Comparison of ENCODE assay signal across 14 cellular contexts in the genomic region with DNA sequence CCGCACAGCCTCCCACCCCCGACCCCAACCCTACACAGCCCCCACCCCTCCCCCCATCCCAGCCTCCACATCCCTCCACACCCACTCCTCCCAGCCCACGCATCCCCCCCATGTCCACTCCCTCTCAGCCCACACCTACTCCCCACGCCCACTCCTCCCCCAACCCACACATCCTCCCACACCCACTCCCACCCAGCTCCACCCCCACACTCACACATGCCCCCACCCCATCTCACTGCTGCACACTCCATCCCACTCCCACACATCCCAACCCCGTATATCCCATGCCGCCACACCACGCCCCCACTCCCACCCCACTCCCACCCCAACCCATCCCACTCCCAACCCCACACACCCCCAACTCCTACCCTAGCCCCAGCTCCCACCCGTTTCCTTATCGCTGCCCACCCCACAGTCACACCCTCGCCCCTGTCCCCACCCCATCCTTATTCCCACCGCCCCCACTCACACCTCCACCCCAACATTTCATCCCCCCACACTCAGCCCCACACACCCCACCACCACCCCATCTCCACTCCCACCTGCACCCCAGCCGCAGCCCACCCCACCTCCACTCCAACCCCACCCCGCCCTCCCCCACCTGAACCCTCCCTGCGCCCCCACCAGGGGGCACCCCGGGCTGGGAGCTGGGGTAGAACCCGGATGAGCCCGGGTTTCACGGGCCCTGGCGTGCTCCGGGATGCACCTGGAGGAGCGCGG. TPM values are rescaled to one million over a fixed set of nuclear protein-coding genes. Genes with fewer than 3 reads are reported as not detected.
A peak's percentile ranks its signal among the peaks of the same experiment; 100 is the strongest.
DNase-seq lines count a peak whose midpoint lies in the region; ATAC-seq and TF ChIP-seq lines count a peak whose summit lies in the region.
"Had no signal": no experiment of that assay in that cellular context is flagged by ENCODE, and none has a peak within 500 bp of the region (broad histone marks: within the 10 kb centered on the region; RNA-seq: fewer than 3 reads in every experiment).

No MANE protein-coding gene starts in this region.

- H3K27me3 ChIP-seq in osteoblast (ENCODE audit: insufficient read depth, low read length) = no peaks in the 10 kb centered on the region
- H3K27me3 ChIP-seq: BE2C, SJSA1 had no signal

- H3K27ac Mint-ChIP-seq in WTC11 = no peak overlapping the region
- H3K27ac Mint-ChIP-seq: CD8-positive, alpha-beta T cell had no signal

- DNase-seq in GM13977 (ENCODE audit: low spot score) (peak; percentile 44), WTC11 (ENCODE audit: low spot score) (peak; percentile 26), osteoblast (ENCODE audit: insufficient read length, low spot score, missing footprints) (peak; percentile 71), HPDE6-E6E7 (ENCODE audit: extremely low spot score) (no peak)
- DNase-seq: CD8-positive, alpha-beta T cell; GF-D8; NCI-H1092 treated with DMSO at 0.1 percent for 48 hours; NCI-H1694 treated with DMSO at 0.1 percent for 48 hours; PC-3 had no signal

- in situ Hi-C loops in GM13977 (cut with MboI; ENCODE audit: low pct_unique_long_range_greater_than_20kb, low sequenced_read_pairs, unreplicated experiment) = no loop called here

- no peak overlapping the region for H3K27ac ChIP-seq in osteoblast (ENCODE audit: low read depth, low read length)
- H3K27ac ChIP-seq: HL-60, KMS-11, SJSA1 had no signal

- no peak overlapping the region for H2AFZ ChIP-seq in osteoblast (ENCODE audit: low read length)

- ATAC-seq in WTC11 (no peak; the same call in 1 of the 2 replicates), HG03442 (IDR thresholded peaks at IDR 0.05; ENCODE audit: unreplicated experiment) (no peak)
- ATAC-seq: CD8-positive, alpha-beta T cell; PC-3 had no signal

- peaks cover 4% of the 10 kb centered on the region for H3K9me3 Mint-ChIP-seq in WTC11
- H3K9me3 Mint-ChIP-seq: CD8-positive, alpha-beta T cell had no signal

- H3K4me1 ChIP-seq in osteoblast (ENCODE audit: insufficient read depth, low read length) = no peaks in the 10 kb centered on the region
- H3K4me1 ChIP-seq: BE2C, SJSA1 had no signal

- POLR2A ChIA-PET in WTC11 (lab: Charles Lee) = no interaction called here

- CTCF ChIA-PET in WTC11 (lab: Charles Lee) = interaction anchor here (0.6 to 1.1 kb wide), 8 partner anchors 12 to 209 kb away, joined by 3 to 6 read pairs (median 4); no protein-coding TSS in a partner anchor

- TF ChIP-seq CTCF in GM13977 (IDR thresholded peaks at IDR 0.05; ENCODE audit: extremely low read depth, insufficient read depth, missing control alignments) (no peak), WTC11 (IDR thresholded peaks at IDR 0.05) (no peak), osteoblast (IDR thresholded peaks at IDR 0.05; ENCODE audit: extremely low read depth, low read depth, low read length) (no peak)

- H4K20me1 ChIP-seq in osteoblast (ENCODE audit: insufficient read depth, low read length) = no peaks in the 10 kb centered on the region

- no peak overlapping the region for H3K4me2 ChIP-seq in osteoblast (ENCODE audit: insufficient read depth, low read length)
- H3K4me2 ChIP-seq: KMS-11 had no signal

- H3K4me3 ChIP-seq in osteoblast (ENCODE audit: insufficient read depth, low read length) = no peak overlapping the region
- H3K4me3 ChIP-seq: SJSA1 had no signal

- H3K9me3 ChIP-seq in osteoblast (ENCODE audit: low read depth, low read length) = no peaks in the 10 kb centered on the region
- H3K9me3 ChIP-seq: BE2C, SJSA1 had no signal

- 0 out of 2 replicates have a peak, but pooled peaks cover 2% of the 10 kb centered on the region for H3K36me3 Mint-ChIP-seq in WTC11

- peaks cover 5% of the 10 kb centered on the region for H3K4me1 Mint-ChIP-seq in WTC11

- H3K27me3 Mint-ChIP-seq in WTC11 (ENCODE audit: low read depth) = no peaks in the 10 kb centered on the region

- H3K36me3 ChIP-seq in osteoblast (ENCODE audit: insufficient read depth, low read length) = peaks cover 3% of the 10 kb centered on the region
- H3K36me3 ChIP-seq: BE2C, SJSA1 had no signal

- H3K4me3 Mint-ChIP-seq in WTC11 = no peak overlapping the region
- H3K4me3 Mint-ChIP-seq: CD8-positive, alpha-beta T cell had no signal

- H3K79me2 ChIP-seq in osteoblast (ENCODE audit: insufficient read depth, low read length) = no peaks in the 10 kb centered on the region

TF ChIP-seq in WTC11, 78 proteins besides CTCF, POLR2A, EP300 and RAD21 (continues in another document):
- TF ChIP-seq, protein P1, sequence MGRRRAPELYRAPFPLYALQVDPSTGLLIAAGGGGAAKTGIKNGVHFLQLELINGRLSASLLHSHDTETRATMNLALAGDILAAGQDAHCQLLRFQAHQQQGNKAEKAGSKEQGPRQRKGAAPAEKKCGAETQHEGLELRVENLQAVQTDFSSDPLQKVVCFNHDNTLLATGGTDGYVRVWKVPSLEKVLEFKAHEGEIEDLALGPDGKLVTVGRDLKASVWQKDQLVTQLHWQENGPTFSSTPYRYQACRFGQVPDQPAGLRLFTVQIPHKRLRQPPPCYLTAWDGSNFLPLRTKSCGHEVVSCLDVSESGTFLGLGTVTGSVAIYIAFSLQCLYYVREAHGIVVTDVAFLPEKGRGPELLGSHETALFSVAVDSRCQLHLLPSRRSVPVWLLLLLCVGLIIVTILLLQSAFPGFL (CRISPR knock-in tag; IDR thresholded peaks at IDR 0.05; ENCODE audit: borderline replicate concordance) = no peak
- TF ChIP-seq, protein P2, sequence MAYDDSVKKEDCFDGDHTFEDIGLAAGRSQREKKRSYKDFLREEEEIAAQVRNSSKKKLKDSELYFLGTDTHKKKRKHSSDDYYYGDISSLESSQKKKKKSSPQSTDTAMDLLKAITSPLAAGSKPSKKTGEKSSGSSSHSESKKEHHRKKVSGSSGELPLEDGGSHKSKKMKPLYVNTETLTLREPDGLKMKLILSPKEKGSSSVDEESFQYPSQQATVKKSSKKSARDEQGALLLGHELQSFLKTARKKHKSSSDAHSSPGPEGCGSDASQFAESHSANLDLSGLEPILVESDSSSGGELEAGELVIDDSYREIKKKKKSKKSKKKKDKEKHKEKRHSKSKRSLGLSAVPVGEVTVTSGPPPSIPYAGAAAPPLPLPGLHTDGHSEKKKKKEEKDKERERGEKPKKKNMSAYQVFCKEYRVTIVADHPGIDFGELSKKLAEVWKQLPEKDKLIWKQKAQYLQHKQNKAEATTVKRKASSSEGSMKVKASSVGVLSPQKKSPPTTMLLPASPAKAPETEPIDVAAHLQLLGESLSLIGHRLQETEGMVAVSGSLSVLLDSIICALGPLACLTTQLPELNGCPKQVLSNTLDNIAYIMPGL (CRISPR knock-in tag; IDR thresholded peaks at IDR 0.05) = no peak
- TF ChIP-seq ZNF232 (CRISPR knock-in tag; IDR thresholded peaks at IDR 0.05) = no peak
- TF ChIP-seq, protein P3, sequence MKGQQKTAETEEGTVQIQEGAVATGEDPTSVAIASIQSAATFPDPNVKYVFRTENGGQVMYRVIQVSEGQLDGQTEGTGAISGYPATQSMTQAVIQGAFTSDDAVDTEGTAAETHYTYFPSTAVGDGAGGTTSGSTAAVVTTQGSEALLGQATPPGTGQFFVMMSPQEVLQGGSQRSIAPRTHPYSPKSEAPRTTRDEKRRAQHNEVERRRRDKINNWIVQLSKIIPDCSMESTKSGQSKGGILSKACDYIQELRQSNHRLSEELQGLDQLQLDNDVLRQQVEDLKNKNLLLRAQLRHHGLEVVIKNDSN (CRISPR knock-in tag; IDR thresholded peaks at IDR 0.05) = no peak
- TF ChIP-seq, protein P4, sequence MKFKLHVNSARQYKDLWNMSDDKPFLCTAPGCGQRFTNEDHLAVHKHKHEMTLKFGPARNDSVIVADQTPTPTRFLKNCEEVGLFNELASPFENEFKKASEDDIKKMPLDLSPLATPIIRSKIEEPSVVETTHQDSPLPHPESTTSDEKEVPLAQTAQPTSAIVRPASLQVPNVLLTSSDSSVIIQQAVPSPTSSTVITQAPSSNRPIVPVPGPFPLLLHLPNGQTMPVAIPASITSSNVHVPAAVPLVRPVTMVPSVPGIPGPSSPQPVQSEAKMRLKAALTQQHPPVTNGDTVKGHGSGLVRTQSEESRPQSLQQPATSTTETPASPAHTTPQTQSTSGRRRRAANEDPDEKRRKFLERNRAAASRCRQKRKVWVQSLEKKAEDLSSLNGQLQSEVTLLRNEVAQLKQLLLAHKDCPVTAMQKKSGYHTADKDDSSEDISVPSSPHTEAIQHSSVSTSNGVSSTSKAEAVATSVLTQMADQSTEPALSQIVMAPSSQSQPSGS (CRISPR knock-in tag; IDR thresholded peaks at IDR 0.05; ENCODE audit: borderline replicate concordance, low read depth) = no peak
- no peak for TF ChIP-seq GTF2I (CRISPR knock-in tag; conservative IDR thresholded peaks at IDR 0.05)
- TF ChIP-seq, protein P5, sequence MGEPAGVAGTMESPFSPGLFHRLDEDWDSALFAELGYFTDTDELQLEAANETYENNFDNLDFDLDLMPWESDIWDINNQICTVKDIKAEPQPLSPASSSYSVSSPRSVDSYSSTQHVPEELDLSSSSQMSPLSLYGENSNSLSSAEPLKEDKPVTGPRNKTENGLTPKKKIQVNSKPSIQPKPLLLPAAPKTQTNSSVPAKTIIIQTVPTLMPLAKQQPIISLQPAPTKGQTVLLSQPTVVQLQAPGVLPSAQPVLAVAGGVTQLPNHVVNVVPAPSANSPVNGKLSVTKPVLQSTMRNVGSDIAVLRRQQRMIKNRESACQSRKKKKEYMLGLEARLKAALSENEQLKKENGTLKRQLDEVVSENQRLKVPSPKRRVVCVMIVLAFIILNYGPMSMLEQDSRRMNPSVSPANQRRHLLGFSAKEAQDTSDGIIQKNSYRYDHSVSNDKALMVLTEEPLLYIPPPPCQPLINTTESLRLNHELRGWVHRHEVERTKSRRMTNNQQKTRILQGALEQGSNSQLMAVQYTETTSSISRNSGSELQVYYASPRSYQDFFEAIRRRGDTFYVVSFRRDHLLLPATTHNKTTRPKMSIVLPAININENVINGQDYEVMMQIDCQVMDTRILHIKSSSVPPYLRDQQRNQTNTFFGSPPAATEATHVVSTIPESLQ (CRISPR knock-in tag; IDR thresholded peaks at IDR 0.05) = no peak
- TF ChIP-seq SMAD3 (CRISPR knock-in tag; IDR thresholded peaks at IDR 0.05; ENCODE audit: borderline replicate concordance) = no peak
- TF ChIP-seq CBFB (CRISPR knock-in tag; IDR thresholded peaks at IDR 0.05; ENCODE audit: low read depth) = no peak
- no peak for TF ChIP-seq ESRRA (CRISPR knock-in tag; IDR thresholded peaks at IDR 0.05; ENCODE audit: borderline replicate concordance)
- TF ChIP-seq, protein P6, sequence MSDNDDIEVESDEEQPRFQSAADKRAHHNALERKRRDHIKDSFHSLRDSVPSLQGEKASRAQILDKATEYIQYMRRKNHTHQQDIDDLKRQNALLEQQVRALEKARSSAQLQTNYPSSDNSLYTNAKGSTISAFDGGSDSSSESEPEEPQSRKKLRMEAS (CRISPR knock-in tag; IDR thresholded peaks at IDR 0.05) = no peak

RNA-seq across cellular contexts. Expression of a gene that starts 0.8 kb away (rescaled TPM):
- 1.3 to 1.8 TPM (median 1.6 TPM) in 3 replicates for total RNA-seq in WTC11 (2021)
- total RNA-seq in osteoblast = under 0.01 and 0.36 TPM in 2 replicates
- total RNA-seq: PC-3 had no signal

RNA-seq across cellular contexts. Expression of a gene that starts 28.8 kb away (rescaled TPM):
- 2.4 to 3.0 TPM (median 2.7 TPM) in 3 replicates for total RNA-seq in WTC11 (2021)
- total RNA-seq in osteoblast = 8.3 and 12.4 TPM in 2 replicates

RNA-seq across cellular contexts. Expression of a gene that starts 44.7 kb away (rescaled TPM):
- 0.24 to 0.41 TPM (median 0.37 TPM) in 3 replicates for total RNA-seq in WTC11 (2021)
- 0.59 and 0.72 TPM in 2 replicates for total RNA-seq in osteoblast

RNA-seq across cellular contexts. Expression of a gene that starts 45.4 kb away (rescaled TPM):
- total RNA-seq in WTC11 (2021) = 48.6 to 55.7 TPM (median 55.4 TPM) in 3 replicates
- total RNA-seq in osteoblast = 28.0 and 31.5 TPM in 2 replicates
